ENCODE assay signal across 8 cellular contexts in the genomic region with DNA sequence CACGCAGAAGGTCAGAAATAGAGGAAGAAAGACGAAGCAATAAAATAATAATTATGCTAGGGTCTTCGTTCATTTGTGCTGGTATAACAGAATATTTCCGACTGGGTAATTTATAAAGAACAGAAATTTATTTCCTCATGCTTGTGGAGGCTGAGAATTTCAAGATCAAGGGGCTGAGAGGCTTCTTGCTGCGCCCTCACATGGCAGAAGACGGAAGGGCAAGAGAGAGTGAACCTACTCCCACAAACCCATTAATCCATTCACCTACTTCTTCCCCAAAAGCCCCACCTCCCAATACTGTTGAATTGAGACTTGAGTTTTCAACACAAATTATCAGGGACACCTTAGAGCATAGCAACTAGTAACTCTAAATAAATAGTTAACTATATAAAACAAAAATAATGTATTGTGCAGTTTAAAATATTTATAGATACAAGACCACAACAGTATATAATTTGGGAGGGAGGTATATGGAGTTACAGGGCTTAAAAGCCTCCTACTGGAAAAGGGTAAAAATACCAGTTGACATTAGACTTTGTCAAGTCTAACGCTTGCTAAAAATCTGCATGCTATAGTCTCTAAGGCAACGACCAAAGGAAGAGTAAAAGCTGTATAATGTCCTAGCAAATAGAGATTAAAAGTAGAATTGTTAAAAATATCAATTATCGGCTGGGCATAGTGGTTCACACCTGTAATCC. TPM values are rescaled to one million over a fixed set of nuclear protein-coding genes. Genes with fewer than 3 reads are reported as not detected.
DNase-seq lines count a peak whose midpoint lies in the region; ATAC-seq and TF ChIP-seq lines count a peak whose summit lies in the region.

No MANE protein-coding gene starts in this region.

- TF ChIP-seq CTCF in GM13976 (IDR thresholded peaks at IDR 0.05; ENCODE audit: borderline replicate concordance, control extremely low read depth, extremely low read depth, insufficient read depth, missing control alignments) = peak; percentile 68

- no peaks in the 10 kb centered on the region for H3K4me1 Mint-ChIP-seq in activated naive CD4-positive, alpha-beta T cell treated with anti-CD3 and anti-CD28 coated beads for 36 hours (ENCODE audit: low read depth)

- H3K27me3 Mint-ChIP-seq in activated naive CD4-positive, alpha-beta T cell treated with anti-CD3 and anti-CD28 coated beads for 36 hours (ENCODE audit: low read depth) = no peaks in the 10 kb centered on the region

- no peaks in the 10 kb centered on the region for H3K9me3 Mint-ChIP-seq in activated naive CD4-positive, alpha-beta T cell treated with anti-CD3 and anti-CD28 coated beads for 36 hours

- intact Hi-C loops in activated naive CD4-positive, alpha-beta T cell treated with anti-CD3 and anti-CD28 coated beads for 36 hours (cut with micrococcal nuclease) = loop anchor here (2.0 kb wide), 1 partner anchor 82 kb away; no protein-coding TSS in a partner anchor

- H3K27ac Mint-ChIP-seq in activated naive CD4-positive, alpha-beta T cell treated with anti-CD3 and anti-CD28 coated beads for 36 hours = no peak overlapping the region

- CTCF ChIA-PET in activated naive CD4-positive, alpha-beta T cell treated with anti-CD3 and anti-CD28 coated beads for 36 hours (lab: Charles Lee) = interaction anchor here (0.5 kb wide), 1 partner anchor 325 kb away, joined by 3 read pairs; no protein-coding TSS in a partner anchor

- peak; percentile 34 for DNase-seq in AG08396 (ENCODE audit: low spot score)
- peak; percentile 41 for DNase-seq in GM13976 (ENCODE audit: low spot score)
- DNase-seq in NCI-H82 treated with DMSO at 0.1 percent for 48 hours (lab: John Stamatoyannopoulos, UW; ENCODE audit: unreplicated experiment) = peak; percentile 3
- DNase-seq in activated naive CD4-positive, alpha-beta T cell treated with anti-CD3 and anti-CD28 coated beads for 36 hours = peak; percentile 60
- peak; percentile 62 for DNase-seq in iris pigment epithelial cell (ENCODE audit: low read depth)
- peak; percentile 3 for DNase-seq in stromal cell of bone marrow (ENCODE audit: low read depth)
- DNase-seq in NCI-H1417 treated with DMSO at 0.1 percent for 48 hours (lab: John Stamatoyannopoulos, UW) = no peak

- no peaks in the 10 kb centered on the region for H3K36me3 Mint-ChIP-seq in activated naive CD4-positive, alpha-beta T cell treated with anti-CD3 and anti-CD28 coated beads for 36 hours (ENCODE audit: low read depth)

- in situ Hi-C loops in GM13976 (cut with MboI; ENCODE audit: low sequenced_read_pairs, unreplicated experiment) = no loop called here

- ATAC-seq in GM19452 (IDR thresholded peaks at IDR 0.05; ENCODE audit: unreplicated experiment) = no peak

- no peak overlapping the region for H3K4me3 Mint-ChIP-seq in activated naive CD4-positive, alpha-beta T cell treated with anti-CD3 and anti-CD28 coated beads for 36 hours

RNA-seq across cellular contexts. Expression of gene NAA35, which starts 40.3 kb away (rescaled TPM):
- 10 to 100 TPM; 14.2 to 14.6 TPM for total RNA-seq in activated naive CD4-positive, alpha-beta T cell treated with anti-CD3 and anti-CD28 coated beads for 36 hours
